Comparison of ENCODE assay signal across 1 cellular context in genomic region chr4:149923736-149924135, GRCh38.
TF ChIP-seq lines count a peak whose summit lies in the region.

No MANE protein-coding gene starts in this region.

TF ChIP-seq in WTC11, 78 proteins besides CTCF, POLR2A, EP300 and RAD21 (continued from another document):
- no peak for TF ChIP-seq CREB1 (CRISPR knock-in tag; IDR thresholded peaks at IDR 0.05)
- no peak for TF ChIP-seq ATF2 (CRISPR knock-in tag; IDR thresholded peaks at IDR 0.05; ENCODE audit: borderline replicate concordance, low read depth)
